ENCODE assay signal across 12 cellular contexts in the genomic region with DNA sequence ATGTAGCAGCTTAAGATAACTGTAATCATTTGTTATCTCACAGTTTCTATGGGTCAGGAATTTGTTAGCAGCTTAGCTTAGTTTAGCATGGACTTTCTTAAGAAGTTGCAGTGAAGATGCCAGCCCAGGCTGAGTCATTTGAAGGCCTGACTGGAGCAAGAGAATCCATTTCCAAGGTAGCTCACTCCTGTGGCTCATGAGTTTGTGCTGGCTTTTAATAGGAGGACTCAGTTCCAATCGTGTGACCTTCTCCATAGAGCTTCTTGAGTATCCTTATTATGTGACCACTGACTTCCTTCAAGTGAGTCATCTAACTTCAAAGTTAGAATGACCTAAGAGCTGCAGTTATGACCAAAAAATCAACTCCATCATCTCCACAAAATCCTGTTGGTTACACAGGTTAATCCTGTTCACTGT. TPM values are rescaled to one million over a fixed set of nuclear protein-coding genes. Genes with fewer than 3 reads are reported as not detected.
DNase-seq lines count a peak whose midpoint lies in the region; ATAC-seq and TF ChIP-seq lines count a peak whose summit lies in the region.
"Had no signal": no experiment of that assay in that cellular context is flagged by ENCODE, and none has a peak within 500 bp of the region (broad histone marks: within the 10 kb centered on the region; RNA-seq: fewer than 3 reads in every experiment).

No MANE protein-coding gene starts in this region.

- ATAC-seq in PC-3, result peak; percentile 18
- ATAC-seq: pancreas had no signal

- BruUV-seq in PC-3 (replicated peaks; lab: Mats Ljungman, UMichigan), result no TSS peak

- H3K4me2 ChIP-seq in PC-3 (ENCODE audit: low read length), result peak overlapping the region; percentile 95

- H3K79me2 ChIP-seq in PC-3 (ENCODE audit: low read length), result peaks cover 32% of the 10 kb centered on the region

- peak; percentile 16 for DNase-seq in AG04449 (ENCODE audit: low read depth, low spot score)
- DNase-seq in GM04503 (ENCODE audit: low read depth), result peak; percentile 31
- DNase-seq in PC-3, result peak; percentile 73
- DNase-seq in fibroblast of peridontal ligament (ENCODE audit: extremely low read depth), result peak; percentile 23
- no peak for DNase-seq in esophagus muscularis mucosa (ENCODE audit: extremely low spot score)
- no peak for DNase-seq in pons (ENCODE audit: low spot score)
- no peak for DNase-seq in stimulated activated CD4-positive, alpha-beta T cell treated with anti-CD3 and anti-CD28 coated beads, Interleukin-15, amount 100 ng/mL, for 24 hours
- no peak for DNase-seq in uterus
- DNase-seq: activated CD4-positive, alpha-beta T cell treated with anti-CD3 and anti-CD28 coated beads, Interleukin-2, amount 50 U/mL, for 4 hours; central memory CD4-positive, alpha-beta T cell; NCI-H1436 treated with DMSO at 0.1 percent for 48 hours; pancreas had no signal

- TF ChIP-seq POLR2A in esophagus muscularis mucosa (IDR thresholded peaks at IDR 0.05; ENCODE audit: low read depth), result no peak
- TF ChIP-seq POLR2A in uterus (IDR thresholded peaks at IDR 0.05), result no peak

- TF ChIP-seq CTCF in AG04449 (IDR thresholded peaks at IDR 0.05; ENCODE audit: insufficient read depth, low read length, missing control alignments), result no peak
- TF ChIP-seq CTCF in PC-3 (conservative IDR thresholded peaks at IDR 0.05; ENCODE audit: low read depth, low read length), result no peak
- TF ChIP-seq CTCF in esophagus muscularis mucosa (IDR thresholded peaks at IDR 0.05), result no peak
- TF ChIP-seq CTCF in uterus (IDR thresholded peaks at IDR 0.05), result no peak

- H3K9ac ChIP-seq in PC-3 (ENCODE audit: low read length), result no peak overlapping the region

- H3K4me1 ChIP-seq in PC-3 (ENCODE audit: insufficient read depth, low read length) (peaks cover 29% of the 10 kb centered on the region), esophagus muscularis mucosa (peaks cover 24 to 35% (median 35%) of the 10 kb centered on the region in 4 donors), uterus (no peaks in the 10 kb centered on the region)

- peaks cover 5% of the 10 kb centered on the region for H3F3A ChIP-seq in PC-3 (ENCODE audit: low read length, unreplicated experiment)

- WGBS in esophagus muscularis mucosa, result 56% methylated on average over 1 of the region's 1 CpG

- no peak for TF ChIP-seq EP300 in esophagus muscularis mucosa (IDR thresholded peaks at IDR 0.05)

- POLR2A ChIA-PET in AG04449 (lab: Yijun Ruan, JAX), result no interaction called here
- POLR2A ChIA-PET in PC-3 (lab: Charles Lee; ENCODE audit: unreplicated experiment), result no interaction called here

- H2AFZ ChIP-seq in PC-3 (ENCODE audit: low read length), result no peak overlapping the region

- H3K4me3 ChIP-seq in AG04449 (ENCODE audit: low read depth, low read length) (no peak overlapping the region), PC-3 (ENCODE audit: low read length) (peak overlapping the region; percentile 84; the same call in 1 of the 2 replicates), esophagus muscularis mucosa (no peak overlapping the region), uterus (no peak overlapping the region)

- H3K9me3 ChIP-seq in PC-3 (ENCODE audit: low read length) (no peaks in the 10 kb centered on the region), esophagus muscularis mucosa (no peaks in the 10 kb centered on the region), uterus (no peaks in the 10 kb centered on the region)
- H3K9me3 ChIP-seq: pancreas had no signal

- H3K36me3 ChIP-seq in PC-3 (ENCODE audit: low read depth, low read length) (peaks cover 4% of the 10 kb centered on the region; the same call in 1 of the 2 replicates), esophagus muscularis mucosa (peaks cover 9 to 40% (median 22%) of the 10 kb centered on the region in 4 donors), uterus (no peaks in the 10 kb centered on the region)
- H3K36me3 ChIP-seq: pancreas had no signal

- H3K9me2 ChIP-seq in PC-3 (replicated peaks; ENCODE audit: low read length), result no peaks in the 10 kb centered on the region

- H3K27ac ChIP-seq in PC-3 (ENCODE audit: low read length) (peak overlapping the region; percentile 49), esophagus muscularis mucosa (replicated peaks in 1 of 4) (no peak overlapping the region), uterus (no peak overlapping the region)
- H3K27ac ChIP-seq: pancreas had no signal

- H4K20me1 ChIP-seq in PC-3 (ENCODE audit: low read length), result no peaks in the 10 kb centered on the region

- no peaks in the 10 kb centered on the region for H3K27me3 ChIP-seq in PC-3 (ENCODE audit: low read length)
- H3K27me3 ChIP-seq in esophagus muscularis mucosa, result no peaks in the 10 kb centered on the region
- no peaks in the 10 kb centered on the region for H3K27me3 ChIP-seq in uterus
- H3K27me3 ChIP-seq: pancreas had no signal

- CTCF ChIA-PET in AG04449 (lab: Yijun Ruan, JAX), result interaction anchor here (1.0 to 1.3 kb wide), 2 partner anchors 9 to 83 kb away, joined by 3 read pairs; no protein-coding TSS in a partner anchor
- CTCF ChIA-PET in PC-3 (lab: Charles Lee), result no interaction called here

- intact Hi-C loops in PC-3 (cut with micrococcal nuclease) (no loop called here), esophagus muscularis mucosa (cut with DNase I) (no loop called here), uterus (cut with DNase I; ENCODE audit: low total_unique reads) (no loop called here)

RNA-seq across cellular contexts. Expression of gene GPATCH11, which starts 1.4 kb away (rescaled TPM):
- 4.5 and 5.2 TPM in 2 replicates for total RNA-seq in PC-3 (2014; rRNA removed)
- 10 to 100 TPM in 1 of 4 donors, 1 to 10 TPM in 3; 5.0 to 10.8 (median 6.5) TPM for total RNA-seq in esophagus muscularis mucosa
- 10 to 100 TPM in 1 of 4 donors, 1 to 10 TPM in 3; 2.8 to 13.1 (median 5.4) TPM for total RNA-seq in uterus

RNA-seq across cellular contexts. Expression of gene HEATR5B, which starts 1.6 kb away (rescaled TPM):
- total RNA-seq in PC-3 (2014; rRNA removed), result 10.0 and 13.0 TPM in 2 replicates
- 10 to 100 TPM; 14.6 to 21.2 (median 16.7) TPM for total RNA-seq in esophagus muscularis mucosa
- total RNA-seq in uterus, result 10 to 100 TPM; 17.9 to 90.9 (median 40.4) TPM

Comparison
In these comparisons a context has a peak if more than half of its experiments do, and no peak if none do; other contexts are left out.
1. DNase-seq: peak in AG04449 (single experiment), GM04503 (single experiment), PC-3 (single experiment) and fibroblast of peridontal ligament (single experiment); none in esophagus muscularis mucosa (single experiment), pons (single experiment), stimulated activated CD4-positive, alpha-beta T cell treated with anti-CD3 and anti-CD28 coated beads, Interleukin-15, amount 100 ng/mL, for 24 hours (single experiment) and uterus (0 of 2).